ENCODE assay signal across 8 cellular contexts in genomic region chr1:88973520-88974137, GRCh38. TPM values are rescaled to one million over a fixed set of nuclear protein-coding genes. Genes with fewer than 3 reads are reported as not detected.
A peak's percentile ranks its signal among the peaks of the same experiment; 100 is the strongest.
DNase-seq lines count a peak whose midpoint lies in the region; ATAC-seq, FAIRE-seq and TF ChIP-seq lines count a peak whose summit lies in the region.

No MANE protein-coding gene starts in this region.

- H3K27me3 Mint-ChIP-seq in CD4-positive, alpha-beta memory T cell = no peaks in the 10 kb centered on the region

- TF ChIP-seq CTCF in epithelial cell of esophagus (IDR thresholded peaks at IDR 0.05; ENCODE audit: insufficient read depth, low read depth, low read length, missing control alignments) = peak; percentile 52
- TF ChIP-seq CTCF in prostate gland (IDR thresholded peaks at IDR 0.05) = peak in 3 of 4 experiments; percentile 65 to 74 (median 70)

- no peak overlapping the region for H3K4me3 ChIP-seq in CD4-positive, alpha-beta memory T cell (ENCODE audit: low read length in 2 of 2)
- H3K4me3 ChIP-seq in epithelial cell of esophagus (ENCODE audit: low read length) (no peak overlapping the region), prostate gland (no peak overlapping the region)

- H3K27ac Mint-ChIP-seq in CD4-positive, alpha-beta memory T cell = peak overlapping the region in 3 of 7 donors; percentile 2 to 74 (median 26)

- no peak for TF ChIP-seq POLR2A in prostate gland (IDR thresholded peaks at IDR 0.05)

- peak; percentile 72 for FAIRE-seq in GM18507 (lab: Jason Lieb, UNC)

- POLR2A ChIA-PET in CD4-positive, alpha-beta memory T cell (lab: Charles Lee; ENCODE audit: partially characterized antibody) = interaction anchor here (1.1 kb wide), 2 partner anchors 10 to 153 kb away, joined by 3 to 5 read pairs; no protein-coding TSS in a partner anchor

- CTCF ChIA-PET in CD4-positive, alpha-beta memory T cell (lab: Charles Lee; ENCODE audit: partially characterized antibody) = interaction anchor here (0.8 to 7.9 kb wide), 21 partner anchors 11 to 882 kb away, joined by 3 to 71 read pairs (median 4); partner anchors contain the start of genes GBP1, GBP5 and GBP6

- no peaks in the 10 kb centered on the region for H3K9me3 ChIP-seq in CD4-positive, alpha-beta memory T cell (ENCODE audit: control insufficient read depth in 1 of 2, low read length in 2 of 2)
- no peaks in the 10 kb centered on the region for H3K9me3 ChIP-seq in prostate gland

- peak overlapping the region in 1 of 8 donors; percentile 0 for H3K4me3 Mint-ChIP-seq in CD4-positive, alpha-beta memory T cell

- peaks cover 15 to 23% (median 15%) of the 10 kb centered on the region in 4 donors for H3K4me1 Mint-ChIP-seq in CD4-positive, alpha-beta memory T cell

- peaks cover 8% of the 10 kb centered on the region for H3K4me1 ChIP-seq in CD4-positive, alpha-beta memory T cell (ENCODE audit: insufficient read depth, low read length)
- no peaks in the 10 kb centered on the region for H3K4me1 ChIP-seq in prostate gland (replicated peaks)

- no peaks in the 10 kb centered on the region for H3K27me3 ChIP-seq in CD4-positive, alpha-beta memory T cell (ENCODE audit: insufficient read depth, low read length)
- no peaks in the 10 kb centered on the region for H3K27me3 ChIP-seq in prostate gland (replicated peaks; ENCODE audit: insufficient read depth)

- 37% methylated on average over 2 of the region's 2 CpGs for WGBS in prostate gland

- no peak for ATAC-seq in GM19328 (IDR thresholded peaks at IDR 0.05; ENCODE audit: unreplicated experiment)

- no peaks in the 10 kb centered on the region for H3K36me3 ChIP-seq in CD4-positive, alpha-beta memory T cell (ENCODE audit: insufficient read depth, low read length)
- H3K36me3 ChIP-seq in prostate gland = no peaks in the 10 kb centered on the region

- peak in 4 of 5 donors; percentile 25 to 39 (median 33) for DNase-seq in CD4-positive, alpha-beta memory T cell
- DNase-seq in GM18507 (ENCODE audit: extremely low spot score, insufficient read length, low read depth) (no peak), OCI-M1 (lab: John Stamatoyannopoulos, UW) (peak; percentile 70), epithelial cell of esophagus (ENCODE audit: low read depth) (peak; percentile 58), prostate gland (ENCODE audit: low spot score) (no peak), islet precursor cell (no peak)
- DNase-seq in stimulated activated CD4-positive, alpha-beta T cell treated with anti-CD3 and anti-CD28 coated beads, Interleukin-4, amount 100 ng/mL, for 1 hour = no peak

- no peaks in the 10 kb centered on the region for H3K9me3 Mint-ChIP-seq in CD4-positive, alpha-beta memory T cell

- H3K36me3 Mint-ChIP-seq in CD4-positive, alpha-beta memory T cell = peaks cover 7 to 14% of the 10 kb centered on the region in 2 donors

- H3K27ac ChIP-seq in CD4-positive, alpha-beta memory T cell (ENCODE audit: low read depth, low read length) = no peak overlapping the region
- H3K27ac ChIP-seq in prostate gland = no peak overlapping the region

- intact Hi-C loops in CD4-positive, alpha-beta memory T cell (cut with micrococcal nuclease) = loop anchor here (1.0 kb wide), 2 partner anchors 385 to 482 kb away; no protein-coding TSS in a partner anchor
- intact Hi-C loops in prostate gland (cut with DNase I) = no loop called here

RNA-seq across cellular contexts. Expression of gene KYAT3, which starts 18.8 kb away (rescaled TPM):
- total RNA-seq in CD4-positive, alpha-beta memory T cell = 10 to 100 TPM; 30.6 to 30.7 TPM
- polyA plus RNA-seq in CD4-positive, alpha-beta memory T cell = 10 to 100 TPM; 23.1 to 30.8 TPM
- total RNA-seq in prostate gland = 10 to 100 TPM; 21.8 to 26.1 TPM

RNA-seq across cellular contexts. Expression of gene RBMXL1, which starts 18.8 kb away (rescaled TPM):
- total RNA-seq in CD4-positive, alpha-beta memory T cell = 10 to 100 TPM; 24.7 to 25.1 TPM
- 10 to 100 TPM in 1 of 2 donors, 1 to 10 TPM in 1; 5.3 to 12.0 TPM for polyA plus RNA-seq in CD4-positive, alpha-beta memory T cell
- 10 to 100 TPM; 14.9 to 36.9 TPM for total RNA-seq in prostate gland

RNA-seq across cellular contexts. Expression of gene GBP3, which starts 49.0 kb away (rescaled TPM):
- total RNA-seq in CD4-positive, alpha-beta memory T cell = 10 to 100 TPM; 51.8 to 54.1 TPM
- polyA plus RNA-seq in CD4-positive, alpha-beta memory T cell = 10 to 100 TPM in 1 of 2 donors, 1 to 10 TPM in 1; 6.4 to 10.2 TPM
- total RNA-seq in prostate gland = 10 to 100 TPM; 15.8 to 32.7 TPM

Comparison
In these comparisons a context has a peak if more than half of its experiments do, and no peak if none do; other contexts are left out.
1. DNase-seq: peak in CD4-positive, alpha-beta memory T cell (4 of 5), OCI-M1 (single experiment) and epithelial cell of esophagus (single experiment); none in GM18507 (single experiment), prostate gland (single experiment), stimulated activated CD4-positive, alpha-beta T cell treated with anti-CD3 and anti-CD28 coated beads, Interleukin-4, amount 100 ng/mL, for 1 hour (single experiment) and islet precursor cell (single experiment).